Comparison of ENCODE assay signal across 23 cellular contexts in the genomic region with DNA sequence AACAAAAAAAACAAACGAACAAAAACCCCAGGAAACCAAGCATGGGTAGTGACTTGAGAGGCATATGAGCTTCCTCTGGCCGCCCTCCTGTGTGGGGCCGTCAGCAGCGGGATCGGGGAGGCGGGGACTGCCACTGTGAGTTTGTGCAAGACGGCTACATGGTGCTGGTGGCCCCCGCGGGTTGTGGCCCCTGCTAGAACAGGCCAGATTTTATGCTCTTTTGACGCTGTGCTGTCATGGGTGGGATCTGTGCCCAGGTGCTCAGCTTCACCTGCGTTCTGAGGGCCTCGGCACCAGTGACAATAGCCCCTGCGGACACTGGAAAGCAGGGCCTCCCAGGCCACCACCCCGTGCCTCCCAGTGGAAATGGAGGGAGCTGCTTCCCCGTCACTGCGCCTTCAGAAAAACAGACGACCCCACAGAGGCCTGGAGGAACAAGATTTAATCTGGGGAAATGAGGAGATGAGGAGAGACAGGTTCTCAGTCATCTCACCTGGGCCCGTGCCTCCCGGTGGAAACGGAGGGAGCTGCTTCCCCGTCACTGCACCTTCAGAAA. TPM values are rescaled to one million over a fixed set of nuclear protein-coding genes. Genes with fewer than 3 reads are reported as not detected.
"Had no signal": no experiment of that assay in that cellular context is flagged by ENCODE, and none has a peak within 500 bp of the region (broad histone marks: within the 10 kb centered on the region; RNA-seq: fewer than 3 reads in every experiment).

No MANE protein-coding gene starts in this region.

- H3K79me2 ChIP-seq: hepatocyte had no signal

- H2AFZ ChIP-seq: hepatocyte had no signal

- H3K4me3 ChIP-seq: hepatocyte, sigmoid colon, skin epidermis had no signal

- H3K27ac ChIP-seq: hepatocyte, sigmoid colon, skin epidermis had no signal

- H3K4me3 Mint-ChIP-seq: dendritic cell treated with granulocyte-macrophage colony-stimulating factor and Interleukin-4, amounts not matched to agents 40 ng/mL and 50 ng/mL, for 4 days; effector memory CD8-positive, alpha-beta T cell; naive thymus-derived CD4-positive, alpha-beta T cell; nephron progenitor cell had no signal

- H3K9me3 ChIP-seq: sigmoid colon had no signal

- H3K36me3 Mint-ChIP-seq: naive thymus-derived CD4-positive, alpha-beta T cell had no signal

- H3K36me3 ChIP-seq: sigmoid colon had no signal

- H3K4me1 Mint-ChIP-seq: nephron progenitor cell had no signal

- H3K9me3 Mint-ChIP-seq: dendritic cell treated with granulocyte-macrophage colony-stimulating factor and Interleukin-4, amounts not matched to agents 40 ng/mL and 50 ng/mL, for 4 days; effector memory CD8-positive, alpha-beta T cell; nephron progenitor cell had no signal

- H3K27ac Mint-ChIP-seq: dendritic cell treated with granulocyte-macrophage colony-stimulating factor and Interleukin-4, amounts not matched to agents 40 ng/mL and 50 ng/mL, for 4 days; effector memory CD8-positive, alpha-beta T cell; nephron progenitor cell had no signal

- FAIRE-seq: colon, endothelial cell of umbilical vein, islet of Langerhans, urothelium cell line had no signal

- DNase-seq: effector memory CD8-positive, alpha-beta T cell; erythroblast; foreskin melanocyte; kidney glomerular epithelial cell; naive thymus-derived CD4-positive, alpha-beta T cell; nephron progenitor cell; posterior cingulate gyrus; sigmoid colon; stimulated activated CD4-positive, alpha-beta T cell treated with anti-CD3 and anti-CD28 coated beads, Interleukin-12 subunit alpha, Interleukin-12 subunit beta, amount 100 ng/mL, for 4 hours; stimulated activated naive CD4-positive, alpha-beta T cell treated with Interleukin-2 at 50 U/mL for 16 hours; trophoblast cell had no signal

- H3K4me2 ChIP-seq: hepatocyte had no signal

- ATAC-seq: effector memory CD8-positive, alpha-beta T cell; naive thymus-derived CD4-positive, alpha-beta T cell had no signal

RNA-seq across cellular contexts. Expression of a gene that starts 4.7 kb away (rescaled TPM):
- total RNA-seq: endothelial cell of umbilical vein, liver, lung microvascular endothelial cell, mesenteric fat pad, osteocyte, pulmonary artery endothelial cell had no signal
- polyA plus RNA-seq: endothelial cell of umbilical vein; liver; naive thymus-derived CD4-positive, alpha-beta T cell had no signal
